1 cellular context compared by ENCODE assay signal in the genomic region with DNA sequence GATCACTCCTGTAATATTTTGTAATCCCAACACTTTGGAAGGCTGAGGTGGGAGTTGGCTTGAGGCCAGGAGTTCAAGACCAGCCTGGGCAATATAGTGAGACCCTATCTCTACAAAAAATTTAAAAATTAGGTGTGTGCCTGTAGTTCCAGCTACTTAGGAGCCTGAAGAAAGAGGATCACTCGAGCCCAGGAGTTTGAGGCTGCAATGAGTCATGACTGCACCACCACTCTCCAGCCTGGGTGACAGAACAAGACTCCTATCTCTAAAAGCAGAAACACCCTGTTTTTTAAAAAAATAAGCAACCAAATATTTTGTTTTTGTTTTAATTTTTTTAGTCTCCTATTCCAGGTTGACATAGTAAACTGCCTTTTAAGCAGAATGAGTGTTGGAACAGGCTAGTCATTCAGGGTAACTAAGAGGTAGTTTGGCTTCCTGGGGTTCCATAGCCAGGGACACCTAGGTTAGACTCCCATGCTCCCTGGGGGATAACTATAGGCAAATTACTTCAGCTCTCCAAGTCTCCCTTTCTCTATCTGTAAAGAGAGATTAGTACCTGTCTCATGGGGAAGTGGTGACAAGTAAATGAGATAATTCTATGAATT.
TF ChIP-seq lines count a peak whose summit lies in the region.

No MANE protein-coding gene starts in this region.

TF ChIP-seq in K562, 482 proteins besides CTCF, POLR2A, EP300 and RAD21 (continued from another document and continues in another):
- TF ChIP-seq, protein P1, sequence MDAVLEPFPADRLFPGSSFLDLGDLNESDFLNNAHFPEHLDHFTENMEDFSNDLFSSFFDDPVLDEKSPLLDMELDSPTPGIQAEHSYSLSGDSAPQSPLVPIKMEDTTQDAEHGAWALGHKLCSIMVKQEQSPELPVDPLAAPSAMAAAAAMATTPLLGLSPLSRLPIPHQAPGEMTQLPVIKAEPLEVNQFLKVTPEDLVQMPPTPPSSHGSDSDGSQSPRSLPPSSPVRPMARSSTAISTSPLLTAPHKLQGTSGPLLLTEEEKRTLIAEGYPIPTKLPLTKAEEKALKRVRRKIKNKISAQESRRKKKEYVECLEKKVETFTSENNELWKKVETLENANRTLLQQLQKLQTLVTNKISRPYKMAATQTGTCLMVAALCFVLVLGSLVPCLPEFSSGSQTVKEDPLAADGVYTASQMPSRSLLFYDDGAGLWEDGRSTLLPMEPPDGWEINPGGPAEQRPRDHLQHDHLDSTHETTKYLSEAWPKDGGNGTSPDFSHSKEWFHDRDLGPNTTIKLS (IDR thresholded peaks at IDR 0.05; ENCODE audit: borderline replicate concordance, low read depth): no peak
- TF ChIP-seq ZNF407 (IDR thresholded peaks at IDR 0.05; ENCODE audit: low read depth) (peak; percentile 34; the same call in 1 of the 2 replicates), DPF2 (IDR thresholded peaks at IDR 0.05) (peak; percentile 86), MCM3 (IDR thresholded peaks at IDR 0.05) (no peak), PYGO2 (tag; IDR thresholded peaks at IDR 0.05) (no peak), ZBTB11 (CRISPR knock-in tag; IDR thresholded peaks at IDR 0.05) (peak in 1 of 3 experiments; percentile 58; a peak in 2 of 6 replicates), FOSL1 (tag; conservative IDR thresholded peaks at IDR 0.05) (peak; percentile 91), SLC30A9 (CRISPR knock-in tag; IDR thresholded peaks at IDR 0.05) (no peak), TEAD4 (IDR thresholded peaks at IDR 0.05; ENCODE audit: low read length) (peak; percentile 53), TEAD4 (CRISPR knock-in tag; IDR thresholded peaks at IDR 0.05; ENCODE audit: borderline replicate concordance) (no peak), MAX (CRISPR knock-in tag; IDR thresholded peaks at IDR 0.05) (no peak), ZKSCAN3 (CRISPR knock-in tag; IDR thresholded peaks at IDR 0.05) (no peak), MCM7 (IDR thresholded peaks at IDR 0.05) (no peak), NBN (IDR thresholded peaks at IDR 0.05; ENCODE audit: low read depth) (peak; percentile 64; the same call in 1 of the 2 replicates), GTF2B (IDR thresholded peaks at IDR 0.05; ENCODE audit: extremely low read depth, insufficient read length) (no peak), POLR2AphosphoS5 (IDR thresholded peaks at IDR 0.05; ENCODE audit: control insufficient read depth, insufficient read depth, low read depth, low read length) (no peak), CBFA2T2 (conservative IDR thresholded peaks at IDR 0.05) (peak; percentile 37; the same call in 1 of the 2 replicates)
- TF ChIP-seq, protein P2, sequence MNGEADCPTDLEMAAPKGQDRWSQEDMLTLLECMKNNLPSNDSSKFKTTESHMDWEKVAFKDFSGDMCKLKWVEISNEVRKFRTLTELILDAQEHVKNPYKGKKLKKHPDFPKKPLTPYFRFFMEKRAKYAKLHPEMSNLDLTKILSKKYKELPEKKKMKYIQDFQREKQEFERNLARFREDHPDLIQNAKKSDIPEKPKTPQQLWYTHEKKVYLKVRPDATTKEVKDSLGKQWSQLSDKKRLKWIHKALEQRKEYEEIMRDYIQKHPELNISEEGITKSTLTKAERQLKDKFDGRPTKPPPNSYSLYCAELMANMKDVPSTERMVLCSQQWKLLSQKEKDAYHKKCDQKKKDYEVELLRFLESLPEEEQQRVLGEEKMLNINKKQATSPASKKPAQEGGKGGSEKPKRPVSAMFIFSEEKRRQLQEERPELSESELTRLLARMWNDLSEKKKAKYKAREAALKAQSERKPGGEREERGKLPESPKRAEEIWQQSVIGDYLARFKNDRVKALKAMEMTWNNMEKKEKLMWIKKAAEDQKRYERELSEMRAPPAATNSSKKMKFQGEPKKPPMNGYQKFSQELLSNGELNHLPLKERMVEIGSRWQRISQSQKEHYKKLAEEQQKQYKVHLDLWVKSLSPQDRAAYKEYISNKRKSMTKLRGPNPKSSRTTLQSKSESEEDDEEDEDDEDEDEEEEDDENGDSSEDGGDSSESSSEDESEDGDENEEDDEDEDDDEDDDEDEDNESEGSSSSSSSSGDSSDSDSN (IDR thresholded peaks at IDR 0.05; ENCODE audit: borderline replicate concordance in 1 of 2, low read depth in 2 of 2, low read length in 2 of 2): 0 out of 4 replicates have a peak, but pooled peaks of 1 of the 2 experiments have one; percentile 34
- TF ChIP-seq, protein P3, sequence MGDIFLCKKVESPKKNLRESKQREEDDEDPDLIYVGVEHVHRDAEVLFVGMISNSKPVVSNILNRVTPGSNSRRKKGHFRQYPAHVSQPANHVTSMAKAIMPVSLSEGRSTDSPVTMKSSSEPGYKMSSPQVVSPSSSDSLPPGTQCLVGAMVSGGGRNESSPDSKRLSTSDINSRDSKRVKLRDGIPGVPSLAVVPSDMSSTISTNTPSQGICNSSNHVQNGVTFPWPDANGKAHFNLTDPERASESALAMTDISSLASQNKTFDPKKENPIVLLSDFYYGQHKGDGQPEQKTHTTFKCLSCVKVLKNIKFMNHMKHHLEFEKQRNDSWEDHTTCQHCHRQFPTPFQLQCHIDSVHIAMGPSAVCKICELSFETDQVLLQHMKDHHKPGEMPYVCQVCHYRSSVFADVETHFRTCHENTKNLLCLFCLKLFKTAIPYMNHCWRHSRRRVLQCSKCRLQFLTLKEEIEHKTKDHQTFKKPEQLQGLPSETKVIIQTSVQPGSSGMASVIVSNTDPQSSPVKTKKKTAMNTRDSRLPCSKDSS (IDR thresholded peaks at IDR 0.05; ENCODE audit: low read depth, partially characterized antibody): no peak
- TF ChIP-seq, protein P4, sequence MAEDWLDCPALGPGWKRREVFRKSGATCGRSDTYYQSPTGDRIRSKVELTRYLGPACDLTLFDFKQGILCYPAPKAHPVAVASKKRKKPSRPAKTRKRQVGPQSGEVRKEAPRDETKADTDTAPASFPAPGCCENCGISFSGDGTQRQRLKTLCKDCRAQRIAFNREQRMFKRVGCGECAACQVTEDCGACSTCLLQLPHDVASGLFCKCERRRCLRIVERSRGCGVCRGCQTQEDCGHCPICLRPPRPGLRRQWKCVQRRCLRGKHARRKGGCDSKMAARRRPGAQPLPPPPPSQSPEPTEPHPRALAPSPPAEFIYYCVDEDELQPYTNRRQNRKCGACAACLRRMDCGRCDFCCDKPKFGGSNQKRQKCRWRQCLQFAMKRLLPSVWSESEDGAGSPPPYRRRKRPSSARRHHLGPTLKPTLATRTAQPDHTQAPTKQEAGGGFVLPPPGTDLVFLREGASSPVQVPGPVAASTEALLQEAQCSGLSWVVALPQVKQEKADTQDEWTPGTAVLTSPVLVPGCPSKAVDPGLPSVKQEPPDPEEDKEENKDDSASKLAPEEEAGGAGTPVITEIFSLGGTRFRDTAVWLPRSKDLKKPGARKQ (CRISPR knock-in tag; IDR thresholded peaks at IDR 0.05): no peak
- TF ChIP-seq, protein P5, sequence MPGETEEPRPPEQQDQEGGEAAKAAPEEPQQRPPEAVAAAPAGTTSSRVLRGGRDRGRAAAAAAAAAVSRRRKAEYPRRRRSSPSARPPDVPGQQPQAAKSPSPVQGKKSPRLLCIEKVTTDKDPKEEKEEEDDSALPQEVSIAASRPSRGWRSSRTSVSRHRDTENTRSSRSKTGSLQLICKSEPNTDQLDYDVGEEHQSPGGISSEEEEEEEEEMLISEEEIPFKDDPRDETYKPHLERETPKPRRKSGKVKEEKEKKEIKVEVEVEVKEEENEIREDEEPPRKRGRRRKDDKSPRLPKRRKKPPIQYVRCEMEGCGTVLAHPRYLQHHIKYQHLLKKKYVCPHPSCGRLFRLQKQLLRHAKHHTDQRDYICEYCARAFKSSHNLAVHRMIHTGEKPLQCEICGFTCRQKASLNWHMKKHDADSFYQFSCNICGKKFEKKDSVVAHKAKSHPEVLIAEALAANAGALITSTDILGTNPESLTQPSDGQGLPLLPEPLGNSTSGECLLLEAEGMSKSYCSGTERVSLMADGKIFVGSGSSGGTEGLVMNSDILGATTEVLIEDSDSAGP (CRISPR knock-in tag; IDR thresholded peaks at IDR 0.05): no peak
